Comparison of ENCODE assay signal across 14 cellular contexts in the genomic region with DNA sequence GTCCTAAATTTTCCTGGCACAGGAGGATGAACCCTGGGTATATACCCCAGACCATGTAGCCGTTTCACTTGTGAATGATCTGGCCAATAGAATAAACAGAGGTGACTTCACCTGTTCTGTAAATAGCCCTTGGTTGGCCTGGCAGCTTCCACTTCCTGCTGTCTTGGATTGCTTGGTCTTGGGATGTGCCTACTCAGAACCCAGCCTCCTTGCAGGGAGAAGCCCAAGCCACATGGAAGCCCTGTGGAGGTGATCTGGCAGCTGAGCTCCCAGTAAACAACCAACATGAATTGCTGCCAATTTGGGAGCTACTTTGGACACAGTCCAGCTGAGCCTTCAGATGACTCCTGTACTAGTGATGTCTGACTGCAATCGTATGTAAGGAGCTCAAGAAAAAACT. TPM values are rescaled to one million over a fixed set of nuclear protein-coding genes. Genes with fewer than 3 reads are reported as not detected.
DNase-seq lines count a peak whose midpoint lies in the region; ATAC-seq and TF ChIP-seq lines count a peak whose summit lies in the region.
"Had no signal": no experiment of that assay in that cellular context is flagged by ENCODE, and none has a peak within 500 bp of the region (broad histone marks: within the 10 kb centered on the region; RNA-seq: fewer than 3 reads in every experiment).

No MANE protein-coding gene starts in this region.

- no peaks in the 10 kb centered on the region for H3K79me2 ChIP-seq in GM23248 (ENCODE audit: insufficient read depth)

- H3K9ac ChIP-seq in GM23248: no peak overlapping the region

- H3F3A ChIP-seq in GM23248 (ENCODE audit: insufficient read depth): no peaks in the 10 kb centered on the region

- peaks cover 6% of the 10 kb centered on the region for H3K4me1 Mint-ChIP-seq in WTC11

- TF ChIP-seq CTCF in breast epithelium (IDR thresholded peaks at IDR 0.05): no peak
- TF ChIP-seq CTCF in WTC11 (IDR thresholded peaks at IDR 0.05): no peak

- no peak for ATAC-seq in GM18519 (IDR thresholded peaks at IDR 0.05; ENCODE audit: low FRiP score, unreplicated experiment)
- ATAC-seq in WTC11: no peak
- ATAC-seq: foreskin keratinocyte had no signal

- H3K9me3 Mint-ChIP-seq in WTC11: no peaks in the 10 kb centered on the region

- H3K4me2 ChIP-seq in GM23248 (ENCODE audit: unreplicated experiment): no peak overlapping the region

- in situ Hi-C loops in GM23248 (cut with MboI): no loop called here

- no peak overlapping the region for H3K27ac Mint-ChIP-seq in WTC11

- no peak overlapping the region for H3K4me3 ChIP-seq in GM23248
- no peak overlapping the region for H3K4me3 ChIP-seq in breast epithelium
- H3K4me3 ChIP-seq: left ventricle myocardium inferior, tibial artery had no signal

- intact Hi-C loops in breast epithelium (cut with DNase I; ENCODE audit: low total_unique reads): no loop called here

- no peak overlapping the region for H2AFZ ChIP-seq in GM23248

- CTCF ChIA-PET in WTC11 (lab: Charles Lee): interaction anchor here (0.9 kb wide), 1 partner anchor 36 kb away, joined by 3 read pairs; no protein-coding TSS in a partner anchor

- H3K27me3 Mint-ChIP-seq in WTC11 (ENCODE audit: low read depth): peaks cover 23% of the 10 kb centered on the region

- H4K20me1 ChIP-seq in GM23248 (ENCODE audit: insufficient read depth): no peaks in the 10 kb centered on the region

- H3K4me1 ChIP-seq in GM23248 (ENCODE audit: insufficient read depth) (0 out of 2 replicates have a peak, but pooled peaks cover 4% of the 10 kb centered on the region), breast epithelium (no peaks in the 10 kb centered on the region)
- H3K4me1 ChIP-seq: left ventricle myocardium inferior had no signal

- H3K27me3 ChIP-seq in GM23248 (replicated peaks; ENCODE audit: insufficient read depth) (no peaks in the 10 kb centered on the region), breast epithelium (no peaks in the 10 kb centered on the region)
- H3K27me3 ChIP-seq: foreskin keratinocyte, tibial artery had no signal

- H3K9me3 ChIP-seq in GM23248 (ENCODE audit: low read depth) (no peaks in the 10 kb centered on the region), breast epithelium (no peaks in the 10 kb centered on the region)
- H3K9me3 ChIP-seq: left ventricle myocardium inferior, tibial artery had no signal

- H3K4me3 Mint-ChIP-seq in WTC11: no peak overlapping the region

- no peak for TF ChIP-seq POLR2A in breast epithelium (IDR thresholded peaks at IDR 0.05)

- 77 to 86% methylated on average over 2 of the region's 2 CpGs for WGBS in GM23248 (ENCODE audit: low coverage in 1 of 2, low lambda C conversion rate in 2 of 2, missing lambda C conversion rate in 2 of 2), 2 experiments

- H3K36me3 Mint-ChIP-seq in WTC11: no peaks in the 10 kb centered on the region

- POLR2A ChIA-PET in WTC11 (lab: Charles Lee): no interaction called here

- no peaks in the 10 kb centered on the region for H3K36me3 ChIP-seq in GM23248 (ENCODE audit: low read depth)
- H3K36me3 ChIP-seq in breast epithelium: no peaks in the 10 kb centered on the region
- H3K36me3 ChIP-seq: left ventricle myocardium inferior, tibial artery had no signal

- no peaks in the 10 kb centered on the region for H3K9me2 ChIP-seq in GM23248 (ENCODE audit: insufficient read depth)

- peak; percentile 5 for DNase-seq in GM23248
- peak; percentile 86 for DNase-seq in NCI-H345 (lab: John Stamatoyannopoulos, UW)
- peak; percentile 82 to 84 for DNase-seq in breast epithelium (ENCODE audit: low spot score in 2 of 2)
- peak; percentile 58 for DNase-seq in renal cortical epithelial cell (ENCODE audit: low read depth)
- DNase-seq in HK-2 (ENCODE audit: unreplicated experiment): no peak
- no peak for DNase-seq in WTC11 (ENCODE audit: low spot score)
- DNase-seq in NOMO-1 (lab: John Stamatoyannopoulos, UW; ENCODE audit: unreplicated experiment in 2 of 2): no peak
- DNase-seq: amygdala; left ventricle myocardium inferior; NCI-H1048; stimulated activated CD4-positive, alpha-beta T cell treated with anti-CD3 and anti-CD28 coated beads, Interleukin-4, amount 100 ng/mL, for 4 hours; tibial artery had no signal

- no peak overlapping the region for H3K27ac ChIP-seq in GM23248
- peak overlapping the region; percentile 63 to 67 for H3K27ac ChIP-seq in breast epithelium
- H3K27ac ChIP-seq: foreskin keratinocyte, left ventricle myocardium inferior, tibial artery had no signal

TF ChIP-seq in WTC11, 78 proteins besides CTCF, POLR2A, EP300 and RAD21 (continues in another document):
- TF ChIP-seq, protein P1, sequence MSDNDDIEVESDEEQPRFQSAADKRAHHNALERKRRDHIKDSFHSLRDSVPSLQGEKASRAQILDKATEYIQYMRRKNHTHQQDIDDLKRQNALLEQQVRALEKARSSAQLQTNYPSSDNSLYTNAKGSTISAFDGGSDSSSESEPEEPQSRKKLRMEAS (CRISPR knock-in tag; IDR thresholded peaks at IDR 0.05): no peak
- TF ChIP-seq, protein P2, sequence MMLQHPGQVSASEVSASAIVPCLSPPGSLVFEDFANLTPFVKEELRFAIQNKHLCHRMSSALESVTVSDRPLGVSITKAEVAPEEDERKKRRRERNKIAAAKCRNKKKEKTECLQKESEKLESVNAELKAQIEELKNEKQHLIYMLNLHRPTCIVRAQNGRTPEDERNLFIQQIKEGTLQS (CRISPR knock-in tag; conservative IDR thresholded peaks at IDR 0.05): no peak
- TF ChIP-seq KAT7 (CRISPR knock-in tag; IDR thresholded peaks at IDR 0.05; ENCODE audit: borderline replicate concordance): no peak
- no peak for TF ChIP-seq ATF1 (CRISPR knock-in tag; IDR thresholded peaks at IDR 0.05)
- TF ChIP-seq ELF4 (CRISPR knock-in tag; IDR thresholded peaks at IDR 0.05; ENCODE audit: low read depth): no peak
- no peak for TF ChIP-seq PRDM15 (CRISPR knock-in tag; IDR thresholded peaks at IDR 0.05)
- no peak for TF ChIP-seq GABPB1 (CRISPR knock-in tag; IDR thresholded peaks at IDR 0.05)
- TF ChIP-seq USF2 (CRISPR knock-in tag; IDR thresholded peaks at IDR 0.05): no peak
- no peak for TF ChIP-seq ZNF121 (CRISPR knock-in tag; IDR thresholded peaks at IDR 0.05)
- TF ChIP-seq ATF6 (CRISPR knock-in tag; IDR thresholded peaks at IDR 0.05): no peak

RNA-seq across cellular contexts. Expression of gene RAPGEF5, which starts 4.8 kb away (rescaled TPM):
- 0.86 and 1.0 TPM in 2 replicates for total RNA-seq in GM23248 (2014; rRNA removed; shearing (Covaris generic))
- polyA plus RNA-seq in GM23248 (2016; fragmentation: Nextera tagmentation; extraction: Ambion mirVana): 0.11 and 0.32 TPM in 2 replicates
- 10 to 100 TPM; 18.7 to 78.0 (median 41.9) TPM for total RNA-seq in breast epithelium
- 2.3 and 4.0 TPM in 2 replicates for total RNA-seq in renal cortical epithelial cell
- 9.9 to 12.3 TPM (median 10.3 TPM) in 3 replicates for total RNA-seq in WTC11 (2021)

Comparison
In these comparisons a context has a peak if more than half of its experiments do, and no peak if none do; other contexts are left out.
1. DNase-seq: peak in GM23248 (single experiment), NCI-H345 (single experiment), breast epithelium (2 of 2) and renal cortical epithelial cell (single experiment); none in HK-2 (single experiment), WTC11 (single experiment) and NOMO-1 (0 of 2).